Comparison of ENCODE assay signal across 8 cellular contexts in genomic region chr7:105389090-105389650, GRCh38. TPM values are rescaled to one million over a fixed set of nuclear protein-coding genes. Genes with fewer than 3 reads are reported as not detected.
DNase-seq lines count a peak whose midpoint lies in the region; ATAC-seq, FAIRE-seq and TF ChIP-seq lines count a peak whose summit lies in the region.

No MANE protein-coding gene starts in this region.

- TF ChIP-seq RAD21 in A549 (conservative IDR thresholded peaks at IDR 0.05 in 1 of 2, IDR thresholded peaks at IDR 0.05 in 1 of 2), result no peak
- TF ChIP-seq RAD21 in neural cell (conservative IDR thresholded peaks at IDR 0.05), result no peak

- no peaks in the 10 kb centered on the region for H3K27me3 ChIP-seq in neural cell (ENCODE audit: insufficient read depth, low read depth, low read length)
- no peaks in the 10 kb centered on the region for H3K27me3 ChIP-seq in vagina

- CTCF ChIA-PET in A549 (lab: Yijun Ruan, JAX), result interaction anchor here (0.5 to 1.3 kb wide), 4 partner anchors 12 to 264 kb away, joined by 3 to 5 read pairs (median 3); no protein-coding TSS in a partner anchor

- no peaks in the 10 kb centered on the region for H3K9me2 ChIP-seq in neural cell (ENCODE audit: insufficient read depth, low read length)

- H3K9ac ChIP-seq in neural cell (ENCODE audit: low read length), result peak overlapping the region; percentile 55

- no peak for FAIRE-seq in A549 (lab: Jason Lieb, UNC)
- no peak for FAIRE-seq in GM18507 (lab: Jason Lieb, UNC)

- H3K4me1 ChIP-seq in A549 (peaks cover 13% of the 10 kb centered on the region), vagina (peaks cover 15% of the 10 kb centered on the region)

- DNase-seq in A549 (ENCODE audit: low read depth in 1 of 2, low spot score in 1 of 2) (peak; percentile 77 to 89), GM18507 (ENCODE audit: extremely low spot score, insufficient read length, low read depth) (peak; percentile 17), NCI-H526 (lab: John Stamatoyannopoulos, UW) (peak; percentile 46 to 84), fibroblast of peridontal ligament (ENCODE audit: extremely low read depth) (peak; percentile 49), vagina (ENCODE audit: extremely low spot score in 2 of 2) (no peak)
- DNase-seq in activated T-cell treated with anti-CD3 and anti-CD28 coated beads, Interleukin-2, amount 50 U/mL, for 48 hours, result peak; percentile 58 to 65

- H3K79me2 ChIP-seq in neural cell (replicated peaks; ENCODE audit: insufficient read depth, low read length), result peaks cover 26% of the 10 kb centered on the region

- H3K4me3 ChIP-seq in A549, result peak overlapping the region; percentile 89
- H3K4me3 ChIP-seq in neural cell (ENCODE audit: low read length), result peak overlapping the region; percentile 63
- peak overlapping the region; percentile 91 to 99 for H3K4me3 ChIP-seq in vagina

- TF ChIP-seq EP300 in A549 (IDR thresholded peaks at IDR 0.05) (no peak), neural cell (conservative IDR thresholded peaks at IDR 0.05; ENCODE audit: poor library complexity, severe bottlenecking) (no peak)

- H3K27ac ChIP-seq in A549 (peak overlapping the region; percentile 90 to 98), neural cell (ENCODE audit: low read length) (no peak overlapping the region), vagina (peak overlapping the region; percentile 83)

- POLR2A ChIA-PET in A549 (lab: Yijun Ruan, JAX), result interaction anchor here (0.7 to 1.7 kb wide), 4 partner anchors 12 to 376 kb away, joined by 3 to 5 read pairs (median 4); no protein-coding TSS in a partner anchor

- 9% methylated on average over 18 of the region's 44 CpGs for WGBS in A549 (ENCODE audit: missing lambda C conversion rate)

- H4K20me1 ChIP-seq in neural cell (ENCODE audit: insufficient read depth), result no peaks in the 10 kb centered on the region

- H3K4me2 ChIP-seq in A549, result peak overlapping the region; percentile 76
- H3K4me2 ChIP-seq in neural cell (ENCODE audit: low read length), result no peak overlapping the region

- H3K36me3 ChIP-seq in neural cell (ENCODE audit: insufficient read depth, low read length), result no peaks in the 10 kb centered on the region
- H3K36me3 ChIP-seq in vagina, result no peaks in the 10 kb centered on the region

- peak overlapping the region; percentile 54 for H2AFZ ChIP-seq in neural cell (ENCODE audit: low read depth, low read length)

- TF ChIP-seq POLR2A in A549 (IDR thresholded peaks at IDR 0.05; ENCODE audit: low read length), result peak; percentile 15; the same call in 1 of the 2 replicates
- no peak for TF ChIP-seq POLR2A in vagina (IDR thresholded peaks at IDR 0.05)

- intact Hi-C loops in vagina (cut with DNase I), result no loop called here

- H3K9me3 ChIP-seq in A549 (no peaks in the 10 kb centered on the region), neural cell (ENCODE audit: low read length) (no peaks in the 10 kb centered on the region), vagina (no peaks in the 10 kb centered on the region)

- ATAC-seq in A549, result peak; percentile 83 to 84
- ATAC-seq in HG03097 (IDR thresholded peaks at IDR 0.05; ENCODE audit: low FRiP score, unreplicated experiment), result peak; percentile 30

- H3F3A ChIP-seq in neural cell (ENCODE audit: insufficient read depth, low read length, poor library complexity, severe bottlenecking), result peaks cover 4% of the 10 kb centered on the region

- TF ChIP-seq CTCF in A549 (IDR thresholded peaks at IDR 0.05), result no peak
- TF ChIP-seq CTCF in neural cell (IDR thresholded peaks at IDR 0.05; ENCODE audit: poor library complexity, severe bottlenecking), result no peak
- no peak for TF ChIP-seq CTCF in vagina (IDR thresholded peaks at IDR 0.05)

TF ChIP-seq in A549, 52 proteins besides CTCF, POLR2A, EP300 and RAD21 (continues in another document):
- TF ChIP-seq ESRRA (IDR thresholded peaks at IDR 0.05; ENCODE audit: borderline replicate concordance, low read length) (0 out of 2 replicates have a peak, but pooled peaks have one; percentile 32), BCL3 (IDR thresholded peaks at IDR 0.05) (no peak), CBX2 (IDR thresholded peaks at IDR 0.05; ENCODE audit: borderline replicate concordance, low read depth) (no peak), JUNB (IDR thresholded peaks at IDR 0.05) (no peak), MAFK (IDR thresholded peaks at IDR 0.05; ENCODE audit: partially characterized antibody) (no peak), ZNF302 (CRISPR knock-in tag; IDR thresholded peaks at IDR 0.05) (no peak), NFE2L2 (conservative IDR thresholded peaks at IDR 0.05; ENCODE audit: low read length) (no peak), TFCP2L1 (CRISPR knock-in tag; IDR thresholded peaks at IDR 0.05) (no peak), RCOR1 (IDR thresholded peaks at IDR 0.05; ENCODE audit: low read depth, low read length) (no peak), CBX8 (IDR thresholded peaks at IDR 0.05) (no peak), ZC3H11A (IDR thresholded peaks at IDR 0.05) (no peak), FOXS1 (CRISPR knock-in tag; IDR thresholded peaks at IDR 0.05) (no peak)
- TF ChIP-seq, protein P1, sequence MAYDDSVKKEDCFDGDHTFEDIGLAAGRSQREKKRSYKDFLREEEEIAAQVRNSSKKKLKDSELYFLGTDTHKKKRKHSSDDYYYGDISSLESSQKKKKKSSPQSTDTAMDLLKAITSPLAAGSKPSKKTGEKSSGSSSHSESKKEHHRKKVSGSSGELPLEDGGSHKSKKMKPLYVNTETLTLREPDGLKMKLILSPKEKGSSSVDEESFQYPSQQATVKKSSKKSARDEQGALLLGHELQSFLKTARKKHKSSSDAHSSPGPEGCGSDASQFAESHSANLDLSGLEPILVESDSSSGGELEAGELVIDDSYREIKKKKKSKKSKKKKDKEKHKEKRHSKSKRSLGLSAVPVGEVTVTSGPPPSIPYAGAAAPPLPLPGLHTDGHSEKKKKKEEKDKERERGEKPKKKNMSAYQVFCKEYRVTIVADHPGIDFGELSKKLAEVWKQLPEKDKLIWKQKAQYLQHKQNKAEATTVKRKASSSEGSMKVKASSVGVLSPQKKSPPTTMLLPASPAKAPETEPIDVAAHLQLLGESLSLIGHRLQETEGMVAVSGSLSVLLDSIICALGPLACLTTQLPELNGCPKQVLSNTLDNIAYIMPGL (CRISPR knock-in tag; IDR thresholded peaks at IDR 0.05; ENCODE audit: borderline replicate concordance), result no peak

TF ChIP-seq in neural cell, 6 proteins besides CTCF, POLR2A, EP300 and RAD21:
- peak; percentile 53 for TF ChIP-seq POLR2AphosphoS5 (IDR thresholded peaks at IDR 0.05)
- no peak for TF ChIP-seq SMC3 (conservative IDR thresholded peaks at IDR 0.05; ENCODE audit: poor library complexity)
TF ChIP-seq in neural cell: peak in this region for 1.

RNA-seq across cellular contexts. Expression of gene SRPK2, which starts 0.4 kb away (rescaled TPM):
- polyA plus RNA-seq in A549 (2011; rRNA removed), result 23.0 and 32.5 TPM in 2 replicates
- polyA plus RNA-seq in A549 (2012; cell fraction: cytosol; rRNA removed), result 5.6 and 7.4 TPM in 2 replicates
- polyA plus RNA-seq in A549 (2012; cell fraction: nucleus; rRNA removed), result 4.9 and 8.7 TPM in 2 replicates
- 29.8 to 32.6 TPM (median 30.9 TPM) in 3 replicates for polyA plus RNA-seq in A549 (2017; fragmentation: RNase III; extraction: RNeasy Plus Mini Kit Qiagen cat#74134 plus additional on column Dnase treatment)
- 23.5 and 24.2 TPM in 2 replicates for polyA minus RNA-seq in A549 (2011; rRNA and poly(A)+ RNA removed)
- polyA plus RNA-seq in neural cell, result 71.3 and 118 TPM in 2 replicates
- 170 and 171 TPM in 2 replicates for polyA minus RNA-seq in neural cell
- total RNA-seq in vagina, result 47.1 TPM

Comparison
In these comparisons a context has a peak if more than half of its experiments do, and no peak if none do; other contexts are left out.
1. DNase-seq: peak in A549 (2 of 2), GM18507 (single experiment), NCI-H526 (2 of 2), activated T-cell treated with anti-CD3 and anti-CD28 coated beads, Interleukin-2, amount 50 U/mL, for 48 hours (2 of 2) and fibroblast of peridontal ligament (single experiment); none in vagina (0 of 2).
2. Peak in every context shown above with its lines, with median percentiles within 50 percentile points of each other: H3K4me3 ChIP-seq.